In the genomic region with DNA sequence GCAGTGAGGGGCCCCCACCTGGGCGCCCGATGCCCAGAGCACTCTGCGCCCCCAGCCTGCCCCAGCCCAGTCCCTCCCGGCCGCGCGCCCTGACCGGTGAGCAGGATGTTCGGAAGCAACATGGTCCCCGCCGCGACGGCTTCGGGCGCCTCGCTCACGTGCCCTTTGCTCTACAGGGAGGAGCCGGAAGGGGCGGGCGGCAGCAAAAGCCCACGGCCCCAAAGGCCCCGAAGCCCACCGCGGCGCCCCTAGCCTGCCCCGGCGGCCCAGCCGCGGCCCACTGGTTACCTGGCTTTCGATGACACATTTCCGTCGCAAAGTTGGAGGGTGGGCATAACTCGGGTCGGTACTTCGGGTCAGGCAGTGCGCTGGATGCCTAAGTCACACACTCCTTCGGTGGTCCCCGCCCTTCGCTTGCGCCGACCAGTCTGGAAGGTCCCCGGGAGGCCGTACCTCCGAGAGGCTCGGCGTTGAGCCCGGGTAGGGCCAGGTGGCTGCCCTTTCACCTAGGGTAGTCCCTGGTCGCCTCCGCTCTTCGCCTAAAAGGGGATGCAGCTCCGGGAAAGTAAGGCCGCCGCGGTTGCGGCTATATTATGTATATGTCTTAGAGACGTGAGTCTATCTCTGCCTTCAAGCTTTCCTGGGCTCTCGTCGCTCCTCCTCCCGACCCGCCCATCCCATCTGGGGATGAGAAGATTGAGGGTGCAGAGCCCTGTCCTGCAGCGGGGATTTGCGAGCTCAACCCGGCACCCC, we compare ENCODE assay signal across 8 cellular contexts.
DNase-seq lines count a peak whose midpoint lies in the region; ATAC-seq and TF ChIP-seq lines count a peak whose summit lies in the region.

Gene AK6, minus strand, starts transcription at position 152 of the 753 bp plus-strand sequence. Its CDS starts 30 bp downstream, at position 122.
Gene RAD17, plus strand, starts transcription at position 450 of the 753 bp plus-strand sequence. CDS start 2,391 bp downstream, outside the sequence.
Gene TAF9, minus strand, starts transcription at position 152 of the 753 bp plus-strand sequence. CDS start 3,783 bp downstream, outside the sequence.

- H3K4me3 ChIP-seq in AG09309 (ENCODE audit: control insufficient read depth, low read depth, low read length), result peak within 1 kb of the TSS; percentile 81

- ATAC-seq in GM19025 (IDR thresholded peaks at IDR 0.05; ENCODE audit: low read depth, unreplicated experiment) (peak; percentile 90), HG03342 (IDR thresholded peaks at IDR 0.05; ENCODE audit: unreplicated experiment) (peak; percentile 88)
- peak; percentile 92 to 94 for ATAC-seq in activated CD4-positive, CD25-positive, alpha-beta regulatory T cell treated with anti-CD3 and anti-CD28 coated beads, Interleukin-2, amount 50 U/mL, for 24 hours

- DNase-seq in AG09309 (ENCODE audit: low read depth), result peak; percentile 61
- DNase-seq in NCI-H446 (lab: John Stamatoyannopoulos, UW), result peak; percentile 88 to 89
- DNase-seq in cerebellar cortex (ENCODE audit: low spot score), result peak; percentile 90
- DNase-seq in islet precursor cell, result peak; percentile 96
- DNase-seq in stimulated activated CD4-positive, alpha-beta T cell treated with anti-CD3 and anti-CD28 coated beads, Interleukin-12 subunit alpha, Interleukin-12 subunit beta, amount 100 ng/mL, for 48 hours (ENCODE audit: low read depth in 2 of 3, low spot score in 1 of 3), result peak; percentile 83 to 88 (median 85)

- no peak for TF ChIP-seq CTCF in AG09309 (IDR thresholded peaks at IDR 0.05; ENCODE audit: control insufficient read depth, insufficient read depth, low read depth, low read length, missing control alignments)

Comparison
In these comparisons a context has a peak if more than half of its experiments do, and no peak if none do; other contexts are left out.
1. Peak in every context shown above with its lines: DNase-seq, ATAC-seq and H3K4me3 ChIP-seq.